In the genomic region with DNA sequence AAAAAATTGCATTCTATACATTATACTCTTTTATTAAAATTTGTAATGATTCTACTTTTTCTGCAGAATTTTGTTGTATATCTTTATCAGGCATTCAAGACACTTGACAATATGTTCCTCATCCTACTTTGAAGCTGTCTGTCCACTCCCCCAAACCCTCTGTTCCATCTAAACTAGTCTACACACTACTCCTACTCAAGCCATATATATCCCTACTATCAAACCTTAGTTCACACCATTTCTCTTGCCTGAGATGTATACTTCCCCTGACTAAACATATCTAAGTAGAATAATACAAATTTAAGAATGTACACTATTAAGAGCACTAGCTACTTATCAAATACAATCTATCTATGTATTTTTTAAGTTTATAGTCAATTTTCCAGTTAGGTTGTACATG, we compare ENCODE assay signal across 15 cellular contexts.
A peak's percentile ranks its signal among the peaks of the same experiment; 100 is the strongest.
DNase-seq lines count a peak whose midpoint lies in the region; ATAC-seq and TF ChIP-seq lines count a peak whose summit lies in the region.
"Had no signal": no experiment of that assay in that cellular context is flagged by ENCODE, and none has a peak within 500 bp of the region (broad histone marks: within the 10 kb centered on the region; RNA-seq: fewer than 3 reads in every experiment).

No MANE protein-coding gene starts in this region.

- H3K79me2 ChIP-seq in PC-3 (ENCODE audit: low read length) (no peaks in the 10 kb centered on the region), MM.1S (ENCODE audit: low read length) (no peaks in the 10 kb centered on the region)

- H2AFZ ChIP-seq in PC-3 (ENCODE audit: low read length) (no peak overlapping the region), MM.1S (ENCODE audit: low read length) (no peak overlapping the region)

- H3K4me2 ChIP-seq in PC-3 (ENCODE audit: low read length) = no peak overlapping the region
- no peak overlapping the region for H3K4me2 ChIP-seq in MM.1S (ENCODE audit: low read depth, low read length)
- H3K4me2 ChIP-seq: BLaER1 treated with 17β-estradiol and CSF1 and Interleukin-3, amounts not matched to agents 10 nM and 100 nM had no signal

- H3K4me1 ChIP-seq in PC-3 (ENCODE audit: insufficient read depth, low read length) = no peaks in the 10 kb centered on the region
- H3K4me1 ChIP-seq in MM.1S (ENCODE audit: low read length) = no peaks in the 10 kb centered on the region
- H3K4me1 ChIP-seq: BLaER1 treated with 17β-estradiol and CSF1 and Interleukin-3, amounts not matched to agents 10 nM and 100 nM; Caco-2 had no signal

- H3F3A ChIP-seq in PC-3 (ENCODE audit: low read length, unreplicated experiment) = no peaks in the 10 kb centered on the region
- no peaks in the 10 kb centered on the region for H3F3A ChIP-seq in MM.1S (ENCODE audit: insufficient read depth, low read length)

- H4K20me1 ChIP-seq in PC-3 (ENCODE audit: low read length) (no peaks in the 10 kb centered on the region), MM.1S (ENCODE audit: insufficient read depth, low read length) (no peaks in the 10 kb centered on the region)
- H4K20me1 ChIP-seq: BLaER1 treated with 17β-estradiol and CSF1 and Interleukin-3, amounts not matched to agents 10 nM and 100 nM had no signal

- POLR2A ChIA-PET in PC-3 (lab: Charles Lee; ENCODE audit: unreplicated experiment) = no interaction called here

- no peaks in the 10 kb centered on the region for H3K27me3 ChIP-seq in PC-3 (ENCODE audit: low read length)
- H3K27me3 ChIP-seq in MM.1S (replicated peaks; ENCODE audit: insufficient read depth, low read length) = no peaks in the 10 kb centered on the region
- H3K27me3 ChIP-seq: BLaER1 treated with 17β-estradiol and CSF1 and Interleukin-3, amounts not matched to agents 10 nM and 100 nM had no signal

- CTCF ChIA-PET in PC-3 (lab: Charles Lee) = no interaction called here

- H3K27ac ChIP-seq in PC-3 (ENCODE audit: low read length) (no peak overlapping the region), MM.1S (ENCODE audit: low read length) (no peak overlapping the region)
- H3K27ac ChIP-seq: BLaER1 treated with 17β-estradiol and CSF1 and Interleukin-3, amounts not matched to agents 10 nM and 100 nM; C4-2B had no signal

- H3K9ac ChIP-seq in PC-3 (ENCODE audit: low read length) = no peak overlapping the region
- H3K9ac ChIP-seq in MM.1S (ENCODE audit: low read length) = no peak overlapping the region
- H3K9ac ChIP-seq: BLaER1 treated with 17β-estradiol and CSF1 and Interleukin-3, amounts not matched to agents 10 nM and 100 nM had no signal

- ATAC-seq in PC-3 (no peak), HG03521 (IDR thresholded peaks at IDR 0.05; ENCODE audit: unreplicated experiment) (no peak)
- ATAC-seq: CD8-positive, alpha-beta T cell had no signal

- H3K9me3 ChIP-seq in PC-3 (ENCODE audit: low read length) (no peaks in the 10 kb centered on the region), MM.1S (replicated peaks; ENCODE audit: insufficient read depth, low read length) (no peaks in the 10 kb centered on the region)
- H3K9me3 ChIP-seq: Caco-2 had no signal

- H3K36me3 ChIP-seq in PC-3 (ENCODE audit: low read depth, low read length) (no peaks in the 10 kb centered on the region), MM.1S (replicated peaks; ENCODE audit: insufficient read depth, low read length) (no peaks in the 10 kb centered on the region)
- H3K36me3 ChIP-seq: BLaER1 treated with 17β-estradiol and CSF1 and Interleukin-3, amounts not matched to agents 10 nM and 100 nM had no signal

- intact Hi-C loops in PC-3 (cut with micrococcal nuclease) = no loop called here

- BruUV-seq in PC-3 (replicated peaks; lab: Mats Ljungman, UMichigan) = no TSS peak

- H3K9me2 ChIP-seq in PC-3 (replicated peaks; ENCODE audit: low read length) (no peaks in the 10 kb centered on the region), MM.1S (replicated peaks; ENCODE audit: insufficient read depth, low read length) (no peaks in the 10 kb centered on the region)

- TF ChIP-seq CTCF in PC-3 (conservative IDR thresholded peaks at IDR 0.05; ENCODE audit: low read depth, low read length) (no peak), MM.1S (IDR thresholded peaks at IDR 0.05; ENCODE audit: low read length) (no peak)

- no peak overlapping the region for H3K4me3 ChIP-seq in PC-3 (ENCODE audit: low read length)
- no peak overlapping the region for H3K4me3 ChIP-seq in MM.1S (ENCODE audit: low read length)
- H3K4me3 ChIP-seq: BLaER1 treated with 17β-estradiol and CSF1 and Interleukin-3, amounts not matched to agents 10 nM and 100 nM had no signal

- DNase-seq in OCI-M1 (lab: John Stamatoyannopoulos, UW) (peak; percentile 38), inferior parietal cortex (ENCODE audit: extremely low spot score) (peak; percentile 33), PC-3 (no peak), MM.1S (no peak)
- DNase-seq: 8988T; ACHN; Caco-2; Calu3; CD4-positive, alpha-beta T cell; CD8-positive, alpha-beta T cell; DMS79 treated with DMSO at 0.1 percent for 48 hours; GF-D8 had no signal

Comparison
In these comparisons a context has a peak if more than half of its experiments do, and no peak if none do; other contexts are left out.
1. DNase-seq: peak in OCI-M1 (single experiment) and inferior parietal cortex (single experiment); none in PC-3 (single experiment) and MM.1S (single experiment).